In genomic region chr6:52522151-52522626, GRCh38 we compare ENCODE assay signal across 12 cellular contexts. TPM values are rescaled to one million over a fixed set of nuclear protein-coding genes. Genes with fewer than 3 reads are reported as not detected.
A peak's percentile ranks its signal among the peaks of the same experiment; 100 is the strongest.
DNase-seq lines count a peak whose midpoint lies in the region; ATAC-seq, FAIRE-seq and TF ChIP-seq lines count a peak whose summit lies in the region.
"Had no signal": no experiment of that assay in that cellular context is flagged by ENCODE, and none has a peak within 500 bp of the region (broad histone marks: within the 10 kb centered on the region; RNA-seq: fewer than 3 reads in every experiment).

No MANE protein-coding gene starts in this region.

- no peaks in the 10 kb centered on the region for H4K20me1 ChIP-seq in astrocyte (ENCODE audit: insufficient read depth, low read length)

- no peak overlapping the region for H3K4me3 Mint-ChIP-seq in astrocyte (ENCODE audit: unreplicated experiment)
- H3K4me3 Mint-ChIP-seq: CD8-positive, alpha-beta memory T cell had no signal

- no peak for FAIRE-seq in astrocyte (lab: Jason Lieb, UNC)
- FAIRE-seq: islet of Langerhans had no signal

- H3K4me1 Mint-ChIP-seq in astrocyte (ENCODE audit: low read depth, unreplicated experiment), result peaks cover 46% of the 10 kb centered on the region

- H3K27me3 ChIP-seq in astrocyte (ENCODE audit: insufficient read depth, low read length), result no peaks in the 10 kb centered on the region
- H3K27me3 ChIP-seq in heart right ventricle, result no peaks in the 10 kb centered on the region
- no peaks in the 10 kb centered on the region for H3K27me3 ChIP-seq in gastrocnemius medialis
- H3K27me3 ChIP-seq: colonic mucosa had no signal

- ATAC-seq in heart right ventricle (peak in 6 of 8 donors; percentile 21 to 58 (median 36)), gastrocnemius medialis (peak; percentile 21 to 31), HG03280 (IDR thresholded peaks at IDR 0.05; ENCODE audit: unreplicated experiment) (no peak), HG03045 (IDR thresholded peaks at IDR 0.05; ENCODE audit: unreplicated experiment) (no peak), GM18858 (IDR thresholded peaks at IDR 0.05; ENCODE audit: unreplicated experiment) (no peak), GM19463 (IDR thresholded peaks at IDR 0.05; ENCODE audit: unreplicated experiment) (no peak)

- TF ChIP-seq CTCF in astrocyte (IDR thresholded peaks at IDR 0.05; ENCODE audit: insufficient read depth, low read depth, low read length) (no peak), heart right ventricle (IDR thresholded peaks at IDR 0.05) (no peak), gastrocnemius medialis (IDR thresholded peaks at IDR 0.05 in 4 of 5, conservative IDR thresholded peaks at IDR 0.05 in 1 of 5) (no peak)

- H3K27ac ChIP-seq in astrocyte (ENCODE audit: low read depth, low read length), result peak overlapping the region; percentile 74
- peak overlapping the region; percentile 16 to 82 (median 39) for H3K27ac ChIP-seq in heart right ventricle
- peak overlapping the region; percentile 54 to 75 (median 66) for H3K27ac ChIP-seq in gastrocnemius medialis
- H3K27ac ChIP-seq: colonic mucosa had no signal

- H3K79me2 ChIP-seq in astrocyte (ENCODE audit: insufficient read depth, low read length), result peaks cover 67% of the 10 kb centered on the region

- H3K9me3 ChIP-seq in astrocyte (ENCODE audit: insufficient read depth, low read depth, low read length), result no peaks in the 10 kb centered on the region
- no peaks in the 10 kb centered on the region for H3K9me3 ChIP-seq in heart right ventricle
- no peaks in the 10 kb centered on the region for H3K9me3 ChIP-seq in gastrocnemius medialis
- H3K9me3 ChIP-seq: colonic mucosa had no signal

- H2AFZ ChIP-seq in astrocyte (ENCODE audit: low read depth, low read length), result no peak overlapping the region

- H3K4me1 ChIP-seq in astrocyte (ENCODE audit: insufficient read depth, low read length) (peaks cover 46% of the 10 kb centered on the region), heart right ventricle (peaks cover 18 to 59% (median 39%) of the 10 kb centered on the region in 9 donors), gastrocnemius medialis (peaks cover 22 to 29% of the 10 kb centered on the region in 2 donors)

- 39 to 44% methylated on average over 7 of the region's 7 CpGs for WGBS in heart right ventricle, 2 donors

- intact Hi-C loops in heart right ventricle (cut with DNase I), result no loop called here
- intact Hi-C loops in gastrocnemius medialis (cut with DNase I; ENCODE audit: low total_unique reads), result loop anchor here (2.0 kb wide), 1 partner anchor 45 kb away; no protein-coding TSS in a partner anchor

- no peaks in the 10 kb centered on the region for H3K9me3 Mint-ChIP-seq in astrocyte (ENCODE audit: unreplicated experiment)
- H3K9me3 Mint-ChIP-seq: CD8-positive, alpha-beta memory T cell had no signal

- in situ Hi-C loops in gastrocnemius medialis (cut with MboI; ENCODE audit: low sequenced_read_pairs in 4 of 4), result no loop called here

- H3K27me3 Mint-ChIP-seq in astrocyte (ENCODE audit: low read depth, unreplicated experiment), result no peaks in the 10 kb centered on the region
- H3K27me3 Mint-ChIP-seq: CD8-positive, alpha-beta memory T cell had no signal

- H3K36me3 Mint-ChIP-seq in astrocyte (ENCODE audit: low read depth, unreplicated experiment), result peaks cover 10% of the 10 kb centered on the region

- peak overlapping the region; percentile 67 for H3K4me2 ChIP-seq in astrocyte (ENCODE audit: low read length)

- TF ChIP-seq POLR2A in gastrocnemius medialis (IDR thresholded peaks at IDR 0.05), result no peak

- peak overlapping the region; percentile 70 for H3K27ac Mint-ChIP-seq in astrocyte (ENCODE audit: unreplicated experiment)

- DNase-seq in EH (ENCODE audit: low read depth) (peak; percentile 79), astrocyte (ENCODE audit: low read depth) (peak; percentile 71), heart right ventricle (peak; percentile 24 to 57), gastrocnemius medialis (peak in 1 of 2 donors; percentile 60)
- DNase-seq: CD8-positive, alpha-beta memory T cell; colonic mucosa; NCI-H2029 had no signal

- H3K36me3 ChIP-seq in astrocyte (ENCODE audit: insufficient read depth, low read length) (peaks cover 6% of the 10 kb centered on the region), heart right ventricle (peaks cover 0 to 10% (median 0%) of the 10 kb centered on the region in 9 donors), gastrocnemius medialis (no peaks in the 10 kb centered on the region)
- H3K36me3 ChIP-seq: colonic mucosa had no signal

- H3K4me3 ChIP-seq in astrocyte (ENCODE audit: insufficient read depth, low read depth, low read length) (no peak overlapping the region), heart right ventricle (no peak overlapping the region), gastrocnemius medialis (no peak overlapping the region)
- H3K4me3 ChIP-seq: colonic mucosa had no signal

- peak overlapping the region; percentile 64 for H3K9ac ChIP-seq in astrocyte (ENCODE audit: low read length)

RNA-seq across cellular contexts. Expression of gene TRAM2, which starts 54.7 kb away (rescaled TPM):
- total RNA-seq in astrocyte (88.7 and 93.4 TPM in 2 replicates), heart right ventricle (10 to 100 TPM in 7 of 10 donors, 1 to 10 TPM in 3; 7.9 to 17.3 (median 11.0) TPM), gastrocnemius medialis (1 to 10 TPM; 2.4 to 4.5 (median 3.6) TPM)
- polyA plus RNA-seq in heart right ventricle, result 1 to 10 TPM; 5.0 to 7.2 TPM

Comparison
In these comparisons a context has a peak if more than half of its experiments do, and no peak if none do; other contexts are left out.
1. ATAC-seq: peak in heart right ventricle (6 of 8) and gastrocnemius medialis (2 of 2); none in HG03280 (single experiment), HG03045 (single experiment), GM18858 (single experiment) and GM19463 (single experiment).
2. Peak in every context shown above with its lines, with median percentiles within 50 percentile points of each other: H3K27ac ChIP-seq.